Comparison of ENCODE assay signal across 1 cellular context in the genomic region with DNA sequence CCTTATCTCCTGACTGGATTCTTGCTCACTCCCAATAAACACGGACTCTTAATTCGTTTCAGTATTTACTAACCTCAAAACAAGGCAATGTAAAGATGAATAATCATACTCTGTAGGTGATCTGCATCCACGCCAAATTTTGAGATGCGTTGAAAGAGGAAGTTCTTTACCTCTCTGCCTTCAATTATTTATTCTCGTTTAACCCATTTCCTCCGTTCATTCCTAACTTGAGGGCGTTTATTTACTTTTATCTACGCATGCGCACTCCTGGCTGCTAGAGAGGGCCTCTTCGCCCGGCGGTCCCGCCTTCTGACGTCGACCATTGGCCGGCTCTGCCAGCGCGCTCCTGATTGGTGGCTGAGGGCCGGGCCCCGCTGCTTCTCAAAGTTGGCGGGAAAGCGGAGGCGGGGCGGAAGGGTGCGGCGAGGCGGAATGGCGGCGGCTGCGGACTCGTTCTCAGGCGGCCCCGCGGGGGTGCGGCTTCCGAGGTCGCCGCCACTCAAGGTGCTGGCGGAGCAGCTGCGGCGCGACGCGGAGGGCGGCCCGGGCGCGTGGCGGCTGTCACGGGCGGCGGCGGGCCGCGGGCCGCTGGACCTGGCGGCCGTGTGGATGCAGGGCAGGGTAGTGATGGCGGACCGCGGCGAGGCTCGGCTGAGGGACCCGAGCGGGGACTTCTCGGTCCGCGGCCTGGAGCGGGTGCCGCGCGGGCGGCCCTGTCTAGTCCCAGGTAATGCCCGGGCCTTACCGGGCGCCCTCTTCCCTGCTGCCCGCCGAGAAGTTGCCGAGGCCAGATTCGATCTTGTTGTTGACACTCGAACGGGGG.
TF ChIP-seq lines count a peak whose summit lies in the region.

Gene RMI2, plus strand, starts transcription at position 420 of the 823 bp plus-strand sequence. Its CDS starts 13 bp downstream, at position 433.

TF ChIP-seq in HepG2, 621 proteins besides CTCF, POLR2A, EP300 and RAD21 (continued from another document and continues in another):
- TF ChIP-seq ZNF101 (CRISPR knock-in tag; IDR thresholded peaks at IDR 0.05; ENCODE audit: borderline replicate concordance, low read depth) (0 out of 2 replicates have a peak, but pooled peaks have one; percentile 53), CC2D1A (CRISPR knock-in tag; IDR thresholded peaks at IDR 0.05) (no peak), TMF1 (CRISPR knock-in tag; IDR thresholded peaks at IDR 0.05; ENCODE audit: low read depth) (peak; percentile 96), ATF4 (CRISPR knock-in tag; IDR thresholded peaks at IDR 0.05) (peak in 1 of 2 experiments; percentile 81; a peak in 2 of 4 replicates), MED8 (CRISPR knock-in tag; IDR thresholded peaks at IDR 0.05; ENCODE audit: insufficient replicate concordance) (peak; percentile 64), HES4 (CRISPR knock-in tag; IDR thresholded peaks at IDR 0.05; ENCODE audit: borderline replicate concordance) (peak; percentile 69; the same call in 1 of the 2 replicates), PHF21A (CRISPR knock-in tag; IDR thresholded peaks at IDR 0.05) (peak; percentile 80), HOXA3 (CRISPR knock-in tag; IDR thresholded peaks at IDR 0.05) (peak; percentile 93), ZNF567 (CRISPR knock-in tag; IDR thresholded peaks at IDR 0.05; ENCODE audit: borderline replicate concordance) (0 out of 2 replicates have a peak, but pooled peaks have one; percentile 16), MED1 (CRISPR knock-in tag; IDR thresholded peaks at IDR 0.05) (peak; percentile 72), ZNF552 (CRISPR knock-in tag; IDR thresholded peaks at IDR 0.05; ENCODE audit: borderline replicate concordance) (peak; percentile 84; the same call in 1 of the 2 replicates), NFE2 (CRISPR knock-in tag; IDR thresholded peaks at IDR 0.05) (no peak), HNF4G (IDR thresholded peaks at IDR 0.05; ENCODE audit: borderline replicate concordance, low read depth, low read length) (no peak), HNF4G (CRISPR knock-in tag; IDR thresholded peaks at IDR 0.05; ENCODE audit: borderline replicate concordance, low read depth) (0 out of 2 replicates have a peak, but pooled peaks have one; percentile 9), ZNF329 (CRISPR knock-in tag; IDR thresholded peaks at IDR 0.05; ENCODE audit: low read depth) (peak; percentile 40; the same call in 1 of the 2 replicates), ONECUT2 (CRISPR knock-in tag; IDR thresholded peaks at IDR 0.05) (peak; percentile 53; the same call in 1 of the 2 replicates), MTF2 (CRISPR knock-in tag; IDR thresholded peaks at IDR 0.05; ENCODE audit: borderline replicate concordance) (no peak), ZNF761 (CRISPR knock-in tag; conservative IDR thresholded peaks at IDR 0.05) (no peak), ZNF772 (CRISPR knock-in tag; IDR thresholded peaks at IDR 0.05) (peak; percentile 89), IRX3 (CRISPR knock-in tag; IDR thresholded peaks at IDR 0.05; ENCODE audit: borderline replicate concordance, low read depth) (peak; percentile 96; the same call in 1 of the 2 replicates), PHB2 (IDR thresholded peaks at IDR 0.05; ENCODE audit: partially characterized antibody) (no peak), PPARG (CRISPR knock-in tag; conservative IDR thresholded peaks at IDR 0.05) (peak; percentile 61; the same call in 1 of the 2 replicates), ZNF484 (CRISPR knock-in tag; IDR thresholded peaks at IDR 0.05; ENCODE audit: borderline replicate concordance, low read depth) (no peak), HMG20B (CRISPR knock-in tag; conservative IDR thresholded peaks at IDR 0.05) (peak; percentile 49; the same call in 1 of the 2 replicates), PAX8 (CRISPR knock-in tag; IDR thresholded peaks at IDR 0.05; ENCODE audit: borderline replicate concordance) (peak; percentile 94), SAFB2 (CRISPR knock-in tag; IDR thresholded peaks at IDR 0.05; ENCODE audit: borderline replicate concordance, low read depth) (no peak; the same call in 1 of the 2 replicates), ZNF780A (CRISPR knock-in tag; IDR thresholded peaks at IDR 0.05) (no peak; the same call in 1 of the 2 replicates), RARG (CRISPR knock-in tag; IDR thresholded peaks at IDR 0.05; ENCODE audit: low read depth) (no peak), ZSCAN5A (CRISPR knock-in tag; IDR thresholded peaks at IDR 0.05; ENCODE audit: borderline replicate concordance) (0 out of 2 replicates have a peak, but pooled peaks have one; percentile 10), ZNF740 (CRISPR knock-in tag; IDR thresholded peaks at IDR 0.05) (peak; percentile 69), TIGD3 (CRISPR knock-in tag; IDR thresholded peaks at IDR 0.05; ENCODE audit: borderline replicate concordance) (no peak), AFF4 (CRISPR knock-in tag; IDR thresholded peaks at IDR 0.05) (no peak), BRCA1 (CRISPR knock-in tag; IDR thresholded peaks at IDR 0.05) (peak; percentile 56; the same call in 1 of the 2 replicates), ZNF768 (CRISPR knock-in tag; IDR thresholded peaks at IDR 0.05) (peak; percentile 50; the same call in 1 of the 2 replicates), SP4 (CRISPR knock-in tag; IDR thresholded peaks at IDR 0.05) (peak; percentile 93), ATF2 (CRISPR knock-in tag; IDR thresholded peaks at IDR 0.05) (peak; percentile 84), ZNF639 (CRISPR knock-in tag; conservative IDR thresholded peaks at IDR 0.05) (no peak), PRMT3 (CRISPR knock-in tag; IDR thresholded peaks at IDR 0.05; ENCODE audit: borderline replicate concordance, low read depth) (peak; percentile 98), CREM (IDR thresholded peaks at IDR 0.05) (peak; percentile 53; the same call in 1 of the 2 replicates), CREM (CRISPR knock-in tag; IDR thresholded peaks at IDR 0.05) (no peak), ZNF18 (CRISPR knock-in tag; IDR thresholded peaks at IDR 0.05; ENCODE audit: insufficient replicate concordance) (no peak), ZNF280D (CRISPR knock-in tag; IDR thresholded peaks at IDR 0.05) (no peak), DPF2 (CRISPR knock-in tag; IDR thresholded peaks at IDR 0.05; ENCODE audit: borderline replicate concordance, low read depth) (no peak), ZNF337 (CRISPR knock-in tag; IDR thresholded peaks at IDR 0.05; ENCODE audit: borderline replicate concordance, low read depth) (peak; percentile 80; the same call in 1 of the 2 replicates)
